In genomic region chr16:87432330-87432915, GRCh38 we compare ENCODE assay signal across 18 cellular contexts. TPM values are rescaled to one million over a fixed set of nuclear protein-coding genes. Genes with fewer than 3 reads are reported as not detected.
DNase-seq lines count a peak whose midpoint lies in the region; ATAC-seq and TF ChIP-seq lines count a peak whose summit lies in the region.
"Had no signal": no experiment of that assay in that cellular context is flagged by ENCODE, and none has a peak within 500 bp of the region (broad histone marks: within the 10 kb centered on the region; RNA-seq: fewer than 3 reads in every experiment).

No MANE protein-coding gene starts in this region.

- H3K4me1 ChIP-seq in left ventricle myocardium inferior (peaks cover 44% of the 10 kb centered on the region), esophagus (ENCODE audit: control insufficient read depth in 2 of 2, insufficient read depth in 2 of 2, low read length in 1 of 2) (peaks cover 0 to 7% of the 10 kb centered on the region in 2 donors), mesodermal cell (ENCODE audit: control insufficient read depth, insufficient read depth, low read length, poor library complexity, severe bottlenecking) (peaks cover 19% of the 10 kb centered on the region), upper lobe of right lung (peaks cover 19% of the 10 kb centered on the region)

- TF ChIP-seq CTCF in left ventricle myocardium inferior (IDR thresholded peaks at IDR 0.05; ENCODE audit: borderline replicate concordance) (no peak), upper lobe of right lung (IDR thresholded peaks at IDR 0.05) (no peak)

- peak overlapping the region; percentile 3 for H3K27ac ChIP-seq in left ventricle myocardium inferior (replicated peaks)
- H3K27ac ChIP-seq in esophagus (ENCODE audit: low read depth in 2 of 2, low read length in 1 of 2) = peak overlapping the region; percentile 55 to 67
- peak overlapping the region; percentile 45 for H3K27ac ChIP-seq in mesodermal cell (ENCODE audit: low read depth, low read length, severe bottlenecking)
- H3K27ac ChIP-seq in upper lobe of right lung = no peak overlapping the region
- H3K27ac ChIP-seq: C4-2B, HL-60, SJCRH30 had no signal

- H3K9me3 ChIP-seq in left ventricle myocardium inferior (replicated peaks) (no peaks in the 10 kb centered on the region), esophagus (ENCODE audit: control insufficient read depth in 2 of 2, insufficient read depth in 1 of 2, low read depth in 1 of 2, low read length in 1 of 2) (no peaks in the 10 kb centered on the region), mesodermal cell (ENCODE audit: control insufficient read depth, low read length) (no peaks in the 10 kb centered on the region), upper lobe of right lung (no peaks in the 10 kb centered on the region)
- H3K9me3 ChIP-seq: SJCRH30 had no signal

- ATAC-seq in left ventricle myocardium superior (no peak), upper lobe of right lung (peak; percentile 19)
- ATAC-seq: HCT116, K562 had no signal

- WGBS in esophagus, 2 donors = 76 to 86% methylated on average over 15 of the region's 15 CpGs
- WGBS in mesodermal cell (ENCODE audit: insufficient coverage in 2 of 2), 2 experiments = 94 to 95% methylated on average over 13 of the region's 15 CpGs

- intact Hi-C loops in left ventricle myocardium inferior (cut with micrococcal nuclease) = no loop called here
- intact Hi-C loops in left ventricle myocardium superior (cut with micrococcal nuclease) = no loop called here
- intact Hi-C loops in upper lobe of right lung (cut with DNase I) = no loop called here

- H3K27me3 ChIP-seq in left ventricle myocardium inferior (ENCODE audit: low read depth) = no peaks in the 10 kb centered on the region
- no peaks in the 10 kb centered on the region for H3K27me3 ChIP-seq in esophagus (ENCODE audit: control insufficient read depth in 1 of 2, insufficient read depth in 2 of 2, low read length in 2 of 2)
- no peaks in the 10 kb centered on the region for H3K27me3 ChIP-seq in upper lobe of right lung
- H3K27me3 ChIP-seq: SJCRH30 had no signal

- H3K36me3 ChIP-seq in left ventricle myocardium inferior (peaks cover 22% of the 10 kb centered on the region), esophagus (ENCODE audit: control insufficient read depth in 2 of 2, insufficient read depth in 2 of 2, low read length in 1 of 2) (peaks cover 2 to 6% of the 10 kb centered on the region in 2 donors), mesodermal cell (ENCODE audit: control insufficient read depth, insufficient read depth, low read length) (peaks cover 36% of the 10 kb centered on the region), upper lobe of right lung (peaks cover 30% of the 10 kb centered on the region)
- H3K36me3 ChIP-seq: SJCRH30 had no signal

- DNase-seq in left ventricle myocardium inferior (no peak), left ventricle myocardium superior (no peak), upper lobe of right lung (no peak), SIG-M5 (lab: John Stamatoyannopoulos, UW) (no peak), H4 (ENCODE audit: low spot score) (no peak)
- no peak for DNase-seq in activated CD8-positive, alpha-beta memory T cell treated with anti-CD3 and anti-CD28 coated beads for 24 hours
- DNase-seq: COR-L47, NCI-H146, NCI-H2107, NCI-H446 treated with DMSO at 0.1 percent for 48 hours, NCI-H774, SJCRH30 had no signal

- H3K4me3 ChIP-seq in left ventricle myocardium inferior = no peak overlapping the region
- no peak overlapping the region for H3K4me3 ChIP-seq in esophagus (ENCODE audit: low read depth in 1 of 2, low read length in 2 of 2)
- H3K4me3 ChIP-seq in mesodermal cell (ENCODE audit: extremely low read depth, insufficient read depth, low read length, poor library complexity, severe bottlenecking) = no peak overlapping the region
- no peak overlapping the region for H3K4me3 ChIP-seq in upper lobe of right lung
- H3K4me3 ChIP-seq: K562, SJCRH30 had no signal

RNA-seq across cellular contexts. Expression of gene MAP1LC3B, which starts 40.3 kb away (rescaled TPM):
- total RNA-seq in left ventricle myocardium inferior = 131 TPM
- 134 TPM for total RNA-seq in left ventricle myocardium superior
- 10 to 100 TPM; 28.1 to 41.2 TPM for polyA plus RNA-seq in esophagus
- 114 TPM for polyA plus RNA-seq in mesodermal cell (2013, experiment 1 of 2)
- 115 TPM for polyA plus RNA-seq in mesodermal cell (2013, experiment 2 of 2)
- 70.4 TPM for total RNA-seq in upper lobe of right lung
- 26.6 and 28.5 TPM in 2 replicates for total RNA-seq in H4 (2014; rRNA removed; shearing (Covaris generic))

RNA-seq across cellular contexts. Expression of gene FBXO31, which starts 48.8 kb away (rescaled TPM):
- total RNA-seq in left ventricle myocardium inferior (74.5 TPM), left ventricle myocardium superior (71.7 TPM), upper lobe of right lung (29.9 TPM)
- polyA plus RNA-seq in esophagus = 10 to 100 TPM; 10.4 to 12.5 TPM
- polyA plus RNA-seq in mesodermal cell (2013, experiment 1 of 2) = 14.8 TPM
- 11.5 TPM for polyA plus RNA-seq in mesodermal cell (2013, experiment 2 of 2)
- 6.9 and 7.4 TPM in 2 replicates for total RNA-seq in H4 (2014; rRNA removed; shearing (Covaris generic))
